Comparison of ENCODE assay signal across 8 cellular contexts in genomic region chr2:69581774-69582581, GRCh38.
DNase-seq lines count a peak whose midpoint lies in the region; ATAC-seq and TF ChIP-seq lines count a peak whose summit lies in the region.

No MANE protein-coding gene starts in this region.

- ATAC-seq in Right ventricle myocardium inferior, result peak; percentile 21
- ATAC-seq in right cardiac atrium, result no peak
- peak in 1 of 2 donors; percentile 49 for ATAC-seq in upper lobe of left lung (ENCODE audit: low FRiP score in 2 of 2)
- ATAC-seq in HG02623 (IDR thresholded peaks at IDR 0.05; ENCODE audit: unreplicated experiment), result no peak
- ATAC-seq in HG02588 (IDR thresholded peaks at IDR 0.05; ENCODE audit: unreplicated experiment), result no peak
- no peak for ATAC-seq in HG02763 (IDR thresholded peaks at IDR 0.05; ENCODE audit: unreplicated experiment)

- H3K36me3 Mint-ChIP-seq in T-helper 2 cell treated with Interferon-gamma antibody and Interleukin-4, amounts not matched to agents 5 μg/mL and 100 μg/mL, for 36 hours (ENCODE audit: low read depth), result peaks cover 11% of the 10 kb centered on the region

- peak overlapping the region; percentile 61 for H3K27ac ChIP-seq in right cardiac atrium (ENCODE audit: low read length)
- peak overlapping the region in 2 of 4 donors; percentile 20 to 21 for H3K27ac ChIP-seq in upper lobe of left lung

- H3K27me3 Mint-ChIP-seq in T-helper 2 cell treated with Interferon-gamma antibody and Interleukin-4, amounts not matched to agents 5 μg/mL and 100 μg/mL, for 36 hours (ENCODE audit: low read depth), result no peaks in the 10 kb centered on the region

- peak overlapping the region; percentile 64 for H3K4me3 Mint-ChIP-seq in T-helper 2 cell treated with Interferon-gamma antibody and Interleukin-4, amounts not matched to agents 5 μg/mL and 100 μg/mL, for 36 hours

- H3K36me3 ChIP-seq in upper lobe of left lung, result no peaks in the 10 kb centered on the region

- TF ChIP-seq EP300 in upper lobe of left lung (IDR thresholded peaks at IDR 0.05), result no peak

- TF ChIP-seq CTCF in upper lobe of left lung (IDR thresholded peaks at IDR 0.05), result no peak

- H3K4me3 ChIP-seq in right cardiac atrium (ENCODE audit: low read length), result no peak overlapping the region
- no peak overlapping the region for H3K4me3 ChIP-seq in upper lobe of left lung

- TF ChIP-seq POLR2A in upper lobe of left lung (IDR thresholded peaks at IDR 0.05), result no peak

- no peaks in the 10 kb centered on the region for H3K9me3 Mint-ChIP-seq in T-helper 2 cell treated with Interferon-gamma antibody and Interleukin-4, amounts not matched to agents 5 μg/mL and 100 μg/mL, for 36 hours

- WGBS in right cardiac atrium, result 65% methylated on average over 14 of the region's 14 CpGs
- WGBS in upper lobe of left lung, 2 donors, result 47 to 53% methylated on average over 14 of the region's 14 CpGs

- no peaks in the 10 kb centered on the region for H3K9me3 ChIP-seq in right cardiac atrium (ENCODE audit: control insufficient read depth, low read length)
- no peaks in the 10 kb centered on the region for H3K9me3 ChIP-seq in upper lobe of left lung

- H3K4me1 ChIP-seq in right cardiac atrium (ENCODE audit: control insufficient read depth, insufficient read depth, low read length) (peaks cover 26% of the 10 kb centered on the region), upper lobe of left lung (peaks cover 21 to 53% (median 40%) of the 10 kb centered on the region in 4 donors)

- H3K4me1 Mint-ChIP-seq in T-helper 2 cell treated with Interferon-gamma antibody and Interleukin-4, amounts not matched to agents 5 μg/mL and 100 μg/mL, for 36 hours (ENCODE audit: low read depth), result peaks cover 65% of the 10 kb centered on the region

- DNase-seq in Right ventricle myocardium inferior (ENCODE audit: missing footprints), result no peak
- no peak for DNase-seq in cardiac septum (ENCODE audit: low spot score)
- no peak for DNase-seq in T-helper 2 cell treated with Interferon-gamma antibody and Interleukin-4, amounts not matched to agents 5 μg/mL and 100 μg/mL, for 36 hours (ENCODE audit: low spot score)
- DNase-seq in right cardiac atrium, result no peak
- DNase-seq in upper lobe of left lung, result peak; percentile 9 to 53

- H3K27ac Mint-ChIP-seq in T-helper 2 cell treated with Interferon-gamma antibody and Interleukin-4, amounts not matched to agents 5 μg/mL and 100 μg/mL, for 36 hours, result peak overlapping the region; percentile 46

- no peaks in the 10 kb centered on the region for H3K27me3 ChIP-seq in right cardiac atrium (ENCODE audit: control insufficient read depth, insufficient read depth)
- no peaks in the 10 kb centered on the region for H3K27me3 ChIP-seq in upper lobe of left lung

- intact Hi-C loops in Right ventricle myocardium inferior (cut with DNase I) (no loop called here), cardiac septum (cut with DNase I) (no loop called here), right cardiac atrium (cut with DNase I) (no loop called here)

Comparison
In these comparisons a context has a peak if more than half of its experiments do, and no peak if none do; other contexts are left out.
1. DNase-seq: peak in upper lobe of left lung (2 of 2); none in Right ventricle myocardium inferior (single experiment), cardiac septum (single experiment), T-helper 2 cell treated with Interferon-gamma antibody and Interleukin-4, amounts not matched to agents 5 μg/mL and 100 μg/mL, for 36 hours (single experiment) and right cardiac atrium (0 of 3).